Comparison of ENCODE assay signal across 12 cellular contexts in the genomic region with DNA sequence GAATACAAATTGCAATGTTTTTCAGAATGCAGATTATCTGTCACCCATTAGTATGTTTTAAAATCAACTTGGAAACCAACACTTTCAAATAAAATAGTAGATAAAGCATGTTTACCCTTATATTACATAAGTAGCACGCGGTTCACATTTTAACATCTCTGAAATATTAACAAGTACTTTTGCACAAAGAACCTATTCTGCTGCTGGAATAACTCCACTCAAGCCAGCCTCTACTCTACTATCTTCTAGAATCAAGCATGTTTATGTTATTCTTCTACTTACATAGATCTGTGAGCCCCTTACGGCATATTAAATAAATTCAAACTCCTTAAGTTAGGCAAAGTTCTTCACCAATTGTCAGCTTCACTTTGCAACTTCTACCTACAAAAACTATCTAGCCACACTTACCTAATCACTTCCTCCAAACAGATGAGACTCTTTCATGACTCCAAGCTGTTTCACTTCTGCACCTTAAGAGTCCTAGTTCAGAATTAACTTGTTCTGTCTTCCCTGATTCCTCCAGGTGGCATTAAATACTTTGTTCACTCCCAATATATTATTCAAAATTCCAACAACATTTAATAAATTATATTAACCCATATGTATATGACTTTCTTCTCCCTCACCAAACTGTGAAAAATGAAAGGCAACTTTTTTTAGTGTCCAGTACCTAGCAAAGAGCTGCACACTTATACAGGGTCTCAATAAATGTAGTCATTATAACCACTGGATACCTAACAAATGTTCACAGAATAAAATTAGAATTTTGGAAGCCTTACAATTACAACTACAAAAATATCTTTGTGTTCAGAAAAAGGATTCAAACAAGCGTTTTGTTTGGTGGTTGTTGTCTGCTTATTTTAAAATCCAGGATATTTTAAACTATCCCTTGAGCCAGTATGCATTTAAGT. TPM values are rescaled to one million over a fixed set of nuclear protein-coding genes. Genes with fewer than 3 reads are reported as not detected.
DNase-seq lines count a peak whose midpoint lies in the region; ATAC-seq, FAIRE-seq and TF ChIP-seq lines count a peak whose summit lies in the region.
"Had no signal": no experiment of that assay in that cellular context is flagged by ENCODE, and none has a peak within 500 bp of the region (broad histone marks: within the 10 kb centered on the region; RNA-seq: fewer than 3 reads in every experiment).

No MANE protein-coding gene starts in this region.

- POLR2A ChIA-PET in activated CD4-positive, alpha-beta T cell treated with anti-CD3 and anti-CD28 coated beads, Interleukin-2, amount 10 ng/mL, durations not matched to agents 7 days and 5 days (lab: Charles Lee): interaction anchor here (0.6 kb wide), 1 partner anchor 76 kb away, joined by 7 read pairs; no protein-coding TSS in a partner anchor

- H3K4me2 ChIP-seq in Loucy (ENCODE audit: low read depth, low read length, poor library complexity, severe bottlenecking): peak overlapping the region; percentile 59
- H3K4me2 ChIP-seq: A549 had no signal

- 23 to 24% methylated on average over 4 of the region's 4 CpGs for WGBS in pancreas, 2 donors
- WGBS in tibial nerve, 2 donors: 23 to 39% methylated on average over 4 of the region's 4 CpGs

- no peak overlapping the region for H3K4me3 Mint-ChIP-seq in activated CD4-positive, alpha-beta T cell treated with anti-CD3 and anti-CD28 coated beads, Interleukin-2, amount 10 ng/mL, durations not matched to agents 7 days and 5 days

- H3K4me1 ChIP-seq in Loucy (ENCODE audit: insufficient read depth, low read length, poor library complexity, severe bottlenecking): peaks cover 29% of the 10 kb centered on the region
- H3K4me1 ChIP-seq in pancreas: peaks cover 9 to 30% (median 21%) of the 10 kb centered on the region in 3 donors
- H3K4me1 ChIP-seq in tibial nerve: peaks cover 0 to 62% (median 23%) of the 10 kb centered on the region in 4 donors
- no peaks in the 10 kb centered on the region for H3K4me1 ChIP-seq in uterus
- H3K4me1 ChIP-seq: A549 had no signal

- H3K36me3 Mint-ChIP-seq in activated CD4-positive, alpha-beta T cell treated with anti-CD3 and anti-CD28 coated beads, Interleukin-2, amount 10 ng/mL, durations not matched to agents 7 days and 5 days (ENCODE audit: low read depth): peaks cover 29% of the 10 kb centered on the region

- no peak overlapping the region for H2AFZ ChIP-seq in Loucy (ENCODE audit: low read length)

- H3K27ac ChIP-seq in pancreas (no peak overlapping the region), tibial nerve (peak overlapping the region in 2 of 4 donors; percentile 27 to 44), uterus (no peak overlapping the region)
- H3K27ac ChIP-seq: A549 had no signal

- peaks cover 35% of the 10 kb centered on the region for H3K4me1 Mint-ChIP-seq in activated CD4-positive, alpha-beta T cell treated with anti-CD3 and anti-CD28 coated beads, Interleukin-2, amount 10 ng/mL, durations not matched to agents 7 days and 5 days

- H3K36me3 ChIP-seq in Loucy (ENCODE audit: insufficient read depth, low read length) (no peaks in the 10 kb centered on the region), pancreas (no peaks in the 10 kb centered on the region), tibial nerve (no peaks in the 10 kb centered on the region), uterus (no peaks in the 10 kb centered on the region)

- TF ChIP-seq EP300 in tibial nerve (IDR thresholded peaks at IDR 0.05): no peak

- H3K9me3 ChIP-seq in Loucy (ENCODE audit: insufficient read depth, low read depth, low read length): no peaks in the 10 kb centered on the region
- H3K9me3 ChIP-seq in pancreas: no peaks in the 10 kb centered on the region
- H3K9me3 ChIP-seq in tibial nerve: peaks cover 0 to 3% (median 0%) of the 10 kb centered on the region in 4 donors
- H3K9me3 ChIP-seq in uterus: no peaks in the 10 kb centered on the region
- H3K9me3 ChIP-seq: A549 had no signal

- H4K20me1 ChIP-seq in Loucy (ENCODE audit: insufficient read depth, low read length, poor library complexity, severe bottlenecking): peaks cover 19% of the 10 kb centered on the region

- no peaks in the 10 kb centered on the region for H3F3A ChIP-seq in Loucy (ENCODE audit: low read depth)

- CTCF ChIA-PET in activated CD4-positive, alpha-beta T cell treated with anti-CD3 and anti-CD28 coated beads, Interleukin-2, amount 10 ng/mL, durations not matched to agents 7 days and 5 days (lab: Charles Lee): interaction anchor here (0.6 kb wide), 1 partner anchor 90 kb away, joined by 3 read pairs; no protein-coding TSS in a partner anchor

- peaks cover 99% of the 10 kb centered on the region for H3K79me2 ChIP-seq in Loucy (ENCODE audit: insufficient read depth, low read length)

- no peak for TF ChIP-seq CTCF in Loucy (conservative IDR thresholded peaks at IDR 0.05; ENCODE audit: low read length)
- no peak for TF ChIP-seq CTCF in pancreas (IDR thresholded peaks at IDR 0.05)
- no peak for TF ChIP-seq CTCF in tibial nerve (IDR thresholded peaks at IDR 0.05)
- TF ChIP-seq CTCF in uterus (IDR thresholded peaks at IDR 0.05): no peak

- FAIRE-seq in pancreas (lab: Jason Lieb, UNC): peak; percentile 9
- FAIRE-seq: A549 had no signal

- H3K27me3 Mint-ChIP-seq in activated CD4-positive, alpha-beta T cell treated with anti-CD3 and anti-CD28 coated beads, Interleukin-2, amount 10 ng/mL, durations not matched to agents 7 days and 5 days: no peaks in the 10 kb centered on the region

- H3K9me2 ChIP-seq in Loucy (replicated peaks; ENCODE audit: low read depth, low read length): no peaks in the 10 kb centered on the region

- H3K27ac Mint-ChIP-seq in activated CD4-positive, alpha-beta T cell treated with anti-CD3 and anti-CD28 coated beads, Interleukin-2, amount 10 ng/mL, durations not matched to agents 7 days and 5 days: peak overlapping the region; percentile 33

- peaks cover 5% of the 10 kb centered on the region for H3K9me3 Mint-ChIP-seq in activated CD4-positive, alpha-beta T cell treated with anti-CD3 and anti-CD28 coated beads, Interleukin-2, amount 10 ng/mL, durations not matched to agents 7 days and 5 days

- intact Hi-C loops in pancreas (cut with DNase I): no loop called here
- intact Hi-C loops in uterus (cut with DNase I; ENCODE audit: low total_unique reads): no loop called here

- H3K4me3 ChIP-seq in Loucy (ENCODE audit: low read length, poor library complexity, severe bottlenecking) (peak overlapping the region; percentile 26), pancreas (no peak overlapping the region), tibial nerve (no peak overlapping the region), uterus (no peak overlapping the region)
- H3K4me3 ChIP-seq: A549 had no signal

- ATAC-seq in HG02623 (IDR thresholded peaks at IDR 0.05; ENCODE audit: unreplicated experiment) (peak; percentile 87), pancreas (peak in 3 of 4 donors; percentile 49 to 68 (median 59)), esophagus mucosa (no peak)
- ATAC-seq: A549, PC-3 had no signal

- no peaks in the 10 kb centered on the region for H3K27me3 ChIP-seq in Loucy (ENCODE audit: insufficient read depth, low read length, poor library complexity, severe bottlenecking)
- no peaks in the 10 kb centered on the region for H3K27me3 ChIP-seq in pancreas
- H3K27me3 ChIP-seq in tibial nerve: no peaks in the 10 kb centered on the region
- H3K27me3 ChIP-seq in uterus: no peaks in the 10 kb centered on the region

- no peak for DNase-seq in activated CD4-positive, alpha-beta T cell treated with anti-CD3 and anti-CD28 coated beads, Interleukin-2, amount 10 ng/mL, durations not matched to agents 7 days and 5 days
- DNase-seq in activated CD4-positive, alpha-beta T cell treated with anti-CD3 and anti-CD28 coated beads, Interleukin-2, amount 50 U/mL, for 1 hour: no peak
- DNase-seq in pancreas (no peak), tibial nerve (ENCODE audit: low spot score in 2 of 2) (no peak), uterus (no peak)
- DNase-seq: caudate nucleus, IMR-90, PC-3 had no signal

- no peak overlapping the region for H3K9ac ChIP-seq in Loucy (ENCODE audit: low read depth, low read length, poor library complexity, severe bottlenecking)

- TF ChIP-seq POLR2A in tibial nerve (IDR thresholded peaks at IDR 0.05): no peak
- no peak for TF ChIP-seq POLR2A in uterus (IDR thresholded peaks at IDR 0.05)

RNA-seq across cellular contexts. Expression of gene CEP85L, which starts 12.1 kb away (rescaled TPM):
- 10 to 100 TPM; 47.9 to 50.3 TPM for total RNA-seq in activated CD4-positive, alpha-beta T cell treated with anti-CD3 and anti-CD28 coated beads, Interleukin-2, amount 10 ng/mL, durations not matched to agents 7 days and 5 days
- total RNA-seq in pancreas (1 to 10 TPM; 5.5 to 8.1 (median 6.6) TPM), esophagus mucosa (2.3 TPM), tibial nerve (10 to 100 TPM; 26.7 to 47.4 (median 37.8) TPM), uterus (100 to 1,000 TPM in 1 of 4 donors, 10 to 100 TPM in 3; 32.7 to 968 (median 64.4) TPM)
- polyA plus RNA-seq in pancreas: 1 to 10 TPM; 1.1 to 1.6 TPM
